In genomic region chr9:121567142-121568100, GRCh38 we compare ENCODE assay signal across 1 cellular context.
TF ChIP-seq lines count a peak whose summit lies in the region.

No MANE protein-coding gene starts in this region.

TF ChIP-seq in IMR-90, 13 proteins besides CTCF, POLR2A, EP300 and RAD21 (continued from another document):
- TF ChIP-seq USF2 (IDR thresholded peaks at IDR 0.05; ENCODE audit: low read depth, low read length) = no peak
